1 cellular context compared by ENCODE assay signal in genomic region chr3:16102187-16102561, GRCh38.
TF ChIP-seq lines count a peak whose summit lies in the region.

No MANE protein-coding gene starts in this region.

TF ChIP-seq in GM23338, 12 proteins besides CTCF, POLR2A, EP300 and RAD21 (continued from another document):
- TF ChIP-seq NANOG (IDR thresholded peaks at IDR 0.05; ENCODE audit: borderline replicate concordance) (no peak), CREB1 (CRISPR knock-in tag; IDR thresholded peaks at IDR 0.05; ENCODE audit: low read depth) (no peak), STAT1 (IDR thresholded peaks at IDR 0.05; ENCODE audit: unreplicated experiment) (no peak)
- TF ChIP-seq, protein P1, sequence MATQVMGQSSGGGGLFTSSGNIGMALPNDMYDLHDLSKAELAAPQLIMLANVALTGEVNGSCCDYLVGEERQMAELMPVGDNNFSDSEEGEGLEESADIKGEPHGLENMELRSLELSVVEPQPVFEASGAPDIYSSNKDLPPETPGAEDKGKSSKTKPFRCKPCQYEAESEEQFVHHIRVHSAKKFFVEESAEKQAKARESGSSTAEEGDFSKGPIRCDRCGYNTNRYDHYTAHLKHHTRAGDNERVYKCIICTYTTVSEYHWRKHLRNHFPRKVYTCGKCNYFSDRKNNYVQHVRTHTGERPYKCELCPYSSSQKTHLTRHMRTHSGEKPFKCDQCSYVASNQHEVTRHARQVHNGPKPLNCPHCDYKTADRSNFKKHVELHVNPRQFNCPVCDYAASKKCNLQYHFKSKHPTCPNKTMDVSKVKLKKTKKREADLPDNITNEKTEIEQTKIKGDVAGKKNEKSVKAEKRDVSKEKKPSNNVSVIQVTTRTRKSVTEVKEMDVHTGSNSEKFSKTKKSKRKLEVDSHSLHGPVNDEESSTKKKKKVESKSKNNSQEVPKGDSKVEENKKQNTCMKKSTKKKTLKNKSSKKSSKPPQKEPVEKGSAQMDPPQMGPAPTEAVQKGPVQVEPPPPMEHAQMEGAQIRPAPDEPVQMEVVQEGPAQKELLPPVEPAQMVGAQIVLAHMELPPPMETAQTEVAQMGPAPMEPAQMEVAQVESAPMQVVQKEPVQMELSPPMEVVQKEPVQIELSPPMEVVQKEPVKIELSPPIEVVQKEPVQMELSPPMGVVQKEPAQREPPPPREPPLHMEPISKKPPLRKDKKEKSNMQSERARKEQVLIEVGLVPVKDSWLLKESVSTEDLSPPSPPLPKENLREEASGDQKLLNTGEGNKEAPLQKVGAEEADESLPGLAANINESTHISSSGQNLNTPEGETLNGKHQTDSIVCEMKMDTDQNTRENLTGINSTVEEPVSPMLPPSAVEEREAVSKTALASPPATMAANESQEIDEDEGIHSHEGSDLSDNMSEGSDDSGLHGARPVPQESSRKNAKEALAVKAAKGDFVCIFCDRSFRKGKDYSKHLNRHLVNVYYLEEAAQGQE (IDR thresholded peaks at IDR 0.05; ENCODE audit: unreplicated experiment), result no peak
- TF ChIP-seq, protein P2, sequence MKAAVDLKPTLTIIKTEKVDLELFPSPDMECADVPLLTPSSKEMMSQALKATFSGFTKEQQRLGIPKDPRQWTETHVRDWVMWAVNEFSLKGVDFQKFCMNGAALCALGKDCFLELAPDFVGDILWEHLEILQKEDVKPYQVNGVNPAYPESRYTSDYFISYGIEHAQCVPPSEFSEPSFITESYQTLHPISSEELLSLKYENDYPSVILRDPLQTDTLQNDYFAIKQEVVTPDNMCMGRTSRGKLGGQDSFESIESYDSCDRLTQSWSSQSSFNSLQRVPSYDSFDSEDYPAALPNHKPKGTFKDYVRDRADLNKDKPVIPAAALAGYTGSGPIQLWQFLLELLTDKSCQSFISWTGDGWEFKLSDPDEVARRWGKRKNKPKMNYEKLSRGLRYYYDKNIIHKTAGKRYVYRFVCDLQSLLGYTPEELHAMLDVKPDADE (IDR thresholded peaks at IDR 0.05), result no peak
